1 cellular context compared by ENCODE assay signal in genomic region chr10:124736491-124737136, GRCh38.
TF ChIP-seq lines count a peak whose summit lies in the region.

No MANE protein-coding gene starts in this region.

TF ChIP-seq in HepG2, 621 proteins besides CTCF, POLR2A, EP300 and RAD21 (continued from another document and continues in another):
- TF ChIP-seq HOMEZ (CRISPR knock-in tag; IDR thresholded peaks at IDR 0.05; ENCODE audit: low read depth) (no peak), ZNF235 (CRISPR knock-in tag; IDR thresholded peaks at IDR 0.05; ENCODE audit: borderline replicate concordance) (no peak), XRCC5 (optimal IDR thresholded peaks at IDR 0.05; ENCODE audit: low read length) (no peak), NR1H2 (CRISPR knock-in tag; IDR thresholded peaks at IDR 0.05; ENCODE audit: borderline replicate concordance, low read depth) (no peak), BRD4 (CRISPR knock-in tag; IDR thresholded peaks at IDR 0.05) (no peak), ARNT2 (CRISPR knock-in tag; IDR thresholded peaks at IDR 0.05; ENCODE audit: low read depth) (no peak), ZNF225 (CRISPR knock-in tag; IDR thresholded peaks at IDR 0.05) (no peak), REXO4 (CRISPR knock-in tag; IDR thresholded peaks at IDR 0.05; ENCODE audit: borderline replicate concordance) (no peak), YEATS2 (CRISPR knock-in tag; IDR thresholded peaks at IDR 0.05; ENCODE audit: borderline replicate concordance) (no peak), ZNF333 (CRISPR knock-in tag; IDR thresholded peaks at IDR 0.05; ENCODE audit: borderline replicate concordance) (no peak), NFE2 (CRISPR knock-in tag; IDR thresholded peaks at IDR 0.05) (no peak), IKZF5 (CRISPR knock-in tag; IDR thresholded peaks at IDR 0.05) (no peak), PITX1 (CRISPR knock-in tag; IDR thresholded peaks at IDR 0.05) (0 out of 2 replicates have a peak, but pooled peaks have one; percentile 13), ZBTB14 (CRISPR knock-in tag; IDR thresholded peaks at IDR 0.05) (no peak), FOSL1 (CRISPR knock-in tag; IDR thresholded peaks at IDR 0.05; ENCODE audit: borderline replicate concordance) (no peak), SALL1 (CRISPR knock-in tag; IDR thresholded peaks at IDR 0.05) (peak; percentile 55; the same call in 1 of the 2 replicates), MAZ (IDR thresholded peaks at IDR 0.05; ENCODE audit: borderline replicate concordance, low read depth, low read length) (no peak), MAZ (CRISPR knock-in tag; IDR thresholded peaks at IDR 0.05; ENCODE audit: low read depth) (no peak), ZNF503 (CRISPR knock-in tag; IDR thresholded peaks at IDR 0.05) (no peak), GLMP (CRISPR knock-in tag; IDR thresholded peaks at IDR 0.05; ENCODE audit: borderline replicate concordance) (no peak), NR2F2 (IDR thresholded peaks at IDR 0.05; ENCODE audit: borderline replicate concordance, low read depth) (no peak), ZBTB39 (CRISPR knock-in tag; IDR thresholded peaks at IDR 0.05) (no peak), ZNF557 (CRISPR knock-in tag; IDR thresholded peaks at IDR 0.05) (no peak), ZNF430 (CRISPR knock-in tag; IDR thresholded peaks at IDR 0.05) (no peak), ZFYVE20 (CRISPR knock-in tag; IDR thresholded peaks at IDR 0.05; ENCODE audit: borderline replicate concordance, low read depth) (no peak), ZNF224 (CRISPR knock-in tag; IDR thresholded peaks at IDR 0.05) (no peak), JUND (CRISPR knock-in tag; IDR thresholded peaks at IDR 0.05) (no peak), HNRNPH1 (optimal IDR thresholded peaks at IDR 0.05; ENCODE audit: low read depth, low read length) (no peak), NCOA2 (CRISPR knock-in tag; IDR thresholded peaks at IDR 0.05) (no peak), HMG20A (CRISPR knock-in tag; IDR thresholded peaks at IDR 0.05; ENCODE audit: borderline replicate concordance) (no peak), PBX3 (CRISPR knock-in tag; IDR thresholded peaks at IDR 0.05; ENCODE audit: borderline replicate concordance) (no peak), ZNF276 (CRISPR knock-in tag; IDR thresholded peaks at IDR 0.05; ENCODE audit: low read depth) (no peak), ZNF496 (CRISPR knock-in tag; IDR thresholded peaks at IDR 0.05; ENCODE audit: insufficient replicate concordance) (no peak), TEAD3 (CRISPR knock-in tag; optimal IDR thresholded peaks at IDR 0.05; ENCODE audit: borderline replicate concordance) (peak; percentile 48), ATF6 (CRISPR knock-in tag; conservative IDR thresholded peaks at IDR 0.05) (no peak), U2AF1 (optimal IDR thresholded peaks at IDR 0.05; ENCODE audit: low read depth, low read length) (no peak), ZNF747 (CRISPR knock-in tag; IDR thresholded peaks at IDR 0.05; ENCODE audit: borderline replicate concordance) (0 out of 2 replicates have a peak, but pooled peaks have one; percentile 35), ZNF652 (CRISPR knock-in tag; IDR thresholded peaks at IDR 0.05; ENCODE audit: borderline replicate concordance, low read depth) (no peak), ZNF44 (CRISPR knock-in tag; IDR thresholded peaks at IDR 0.05) (no peak), ARID5B (CRISPR knock-in tag; IDR thresholded peaks at IDR 0.05) (0 out of 2 replicates have a peak, but pooled peaks have one; percentile 31), ZNF563 (CRISPR knock-in tag; IDR thresholded peaks at IDR 0.05) (no peak), CENPBD1 (CRISPR knock-in tag; IDR thresholded peaks at IDR 0.05; ENCODE audit: borderline replicate concordance, low read depth) (no peak), MLLT10 (CRISPR knock-in tag; IDR thresholded peaks at IDR 0.05) (no peak), KAT2B (IDR thresholded peaks at IDR 0.05; ENCODE audit: borderline replicate concordance, low read depth, low read length) (no peak), GATAD2A (CRISPR knock-in tag; IDR thresholded peaks at IDR 0.05) (no peak), ZNF782 (CRISPR knock-in tag; IDR thresholded peaks at IDR 0.05; ENCODE audit: borderline replicate concordance) (no peak)
